ENCODE assay signal across 9 cellular contexts in genomic region chr19:49453757-49454248, GRCh38. TPM values are rescaled to one million over a fixed set of nuclear protein-coding genes. Genes with fewer than 3 reads are reported as not detected.
A peak's percentile ranks its signal among the peaks of the same experiment; 100 is the strongest.
DNase-seq lines count a peak whose midpoint lies in the region; ATAC-seq and TF ChIP-seq lines count a peak whose summit lies in the region.
"Had no signal": no experiment of that assay in that cellular context is flagged by ENCODE, and none has a peak within 500 bp of the region (broad histone marks: within the 10 kb centered on the region; RNA-seq: fewer than 3 reads in every experiment).

No MANE protein-coding gene starts in this region.

- peak overlapping the region; percentile 50 to 73 (median 67) for H3K4me3 ChIP-seq in right lobe of liver

- WGBS in right lobe of liver (ENCODE audit: insufficient coverage, low coverage, low lambda C conversion rate, missing lambda C conversion rate), result 41% methylated on average over 10 of the region's 11 CpGs

- no peaks in the 10 kb centered on the region for H3K27me3 Mint-ChIP-seq in activated naive CD4-positive, alpha-beta T cell treated with anti-CD3 and anti-CD28 coated beads, Interleukin-2, amount 10 ng/mL, durations not matched to agents 7 days and 5 days
- H3K27me3 Mint-ChIP-seq in type B pancreatic cell, result peaks cover 2% of the 10 kb centered on the region

- no peaks in the 10 kb centered on the region for H3K36me3 ChIP-seq in right lobe of liver

- H3K27ac Mint-ChIP-seq in activated naive CD4-positive, alpha-beta T cell treated with anti-CD3 and anti-CD28 coated beads, Interleukin-2, amount 10 ng/mL, durations not matched to agents 7 days and 5 days, result peak overlapping the region; percentile 99
- H3K27ac Mint-ChIP-seq in type B pancreatic cell, result peak overlapping the region; percentile 97

- H3K27ac ChIP-seq in angular gyrus (ENCODE audit: low read depth, low read length) (peak overlapping the region; percentile 96), right lobe of liver (peak overlapping the region; percentile 75 to 83 (median 82))

- no peak for TF ChIP-seq POLR2A in right lobe of liver (IDR thresholded peaks at IDR 0.05)

- H3K9me3 Mint-ChIP-seq in activated naive CD4-positive, alpha-beta T cell treated with anti-CD3 and anti-CD28 coated beads, Interleukin-2, amount 10 ng/mL, durations not matched to agents 7 days and 5 days, result no peaks in the 10 kb centered on the region
- no peaks in the 10 kb centered on the region for H3K9me3 Mint-ChIP-seq in type B pancreatic cell

- no peak for ATAC-seq in right lobe of liver
- no peak for ATAC-seq in HG03097 (IDR thresholded peaks at IDR 0.05; ENCODE audit: low FRiP score, unreplicated experiment)
- no peak for ATAC-seq in GM21381 (IDR thresholded peaks at IDR 0.05; ENCODE audit: unreplicated experiment)
- ATAC-seq in esophagus mucosa, result no peak

- H3K9me3 ChIP-seq in right lobe of liver, result no peaks in the 10 kb centered on the region

- H3K4me1 Mint-ChIP-seq in activated naive CD4-positive, alpha-beta T cell treated with anti-CD3 and anti-CD28 coated beads, Interleukin-2, amount 10 ng/mL, durations not matched to agents 7 days and 5 days, result peaks cover 70% of the 10 kb centered on the region
- H3K4me1 Mint-ChIP-seq in type B pancreatic cell (ENCODE audit: unreplicated experiment), result peaks cover 16% of the 10 kb centered on the region

- H3K36me3 Mint-ChIP-seq in activated naive CD4-positive, alpha-beta T cell treated with anti-CD3 and anti-CD28 coated beads, Interleukin-2, amount 10 ng/mL, durations not matched to agents 7 days and 5 days, result peaks cover 41% of the 10 kb centered on the region
- peaks cover 9% of the 10 kb centered on the region for H3K36me3 Mint-ChIP-seq in type B pancreatic cell

- CTCF ChIA-PET in activated naive CD4-positive, alpha-beta T cell treated with anti-CD3 and anti-CD28 coated beads, Interleukin-2, amount 10 ng/mL, durations not matched to agents 7 days and 5 days (lab: Charles Lee), result interaction anchor here (1.9 to 5.1 kb wide), 3 partner anchors 16 to 22 kb away, joined by 8 to 33 read pairs (median 9); partner anchors contain the start of gene FLT3LG

- H3K4me3 Mint-ChIP-seq in activated naive CD4-positive, alpha-beta T cell treated with anti-CD3 and anti-CD28 coated beads, Interleukin-2, amount 10 ng/mL, durations not matched to agents 7 days and 5 days, result peak overlapping the region; percentile 97
- H3K4me3 Mint-ChIP-seq in type B pancreatic cell, result peak overlapping the region; percentile 97

- no peaks in the 10 kb centered on the region for H3K27me3 ChIP-seq in right lobe of liver

- no peak for TF ChIP-seq CTCF in right lobe of liver (IDR thresholded peaks at IDR 0.05)
- no peak for TF ChIP-seq CTCF in type B pancreatic cell (conservative IDR thresholded peaks at IDR 0.05)

- H3K4me1 ChIP-seq in right lobe of liver, result peaks cover 0 to 11% (median 3%) of the 10 kb centered on the region in 4 donors

- intact Hi-C loops in right lobe of liver (cut with DNase I), result no loop called here

- DNase-seq in activated naive CD4-positive, alpha-beta T cell treated with anti-CD3 and anti-CD28 coated beads, Interleukin-2, amount 10 ng/mL, durations not matched to agents 7 days and 5 days, result peak; percentile 50
- DNase-seq in activated naive CD4-positive, alpha-beta T cell treated with Interleukin-2 at 50 U/mL for 16 hours, result no peak
- DNase-seq in right lobe of liver (no peak), type B pancreatic cell (ENCODE audit: extremely low spot score, unreplicated experiment) (no peak)

RNA-seq across cellular contexts. Expression of gene ALDH16A1, which starts 0.8 kb away (rescaled TPM):
- total RNA-seq in right lobe of liver, result 10 to 100 TPM; 14.4 to 29.6 (median 19.8) TPM
- total RNA-seq in type B pancreatic cell (ENCODE audit: low replicate concordance), result 22.7 and 33.7 TPM in 2 replicates
- 27.2 TPM for total RNA-seq in esophagus mucosa

RNA-seq across cellular contexts. Expression of gene PIH1D1, which starts 2.2 kb away (rescaled TPM):
- total RNA-seq in right lobe of liver (10 to 100 TPM; 37.4 to 57.7 (median 43.4) TPM), type B pancreatic cell (ENCODE audit: low replicate concordance) (83.1 and 93.3 TPM in 2 replicates), esophagus mucosa (53.6 TPM)

RNA-seq across cellular contexts. Expression of gene SLC17A7, which starts 12.5 kb away (rescaled TPM):
- under 1 TPM in 1 of 6 experiments, not detected in 5; 0.13 TPM for total RNA-seq in right lobe of liver
- 0.19 TPM in 1 of 2 replicates, not detected in the other for total RNA-seq in type B pancreatic cell (ENCODE audit: low replicate concordance)
- not detected for total RNA-seq in esophagus mucosa

RNA-seq across cellular contexts. Expression of gene FLT3LG, which starts 20.2 kb away (rescaled TPM):
- 1 to 10 TPM in 5 of 6 experiments, under 1 TPM in 1; 0.80 to 4.4 (median 2.3) TPM for total RNA-seq in right lobe of liver
- 1.9 and 2.0 TPM in 2 replicates for total RNA-seq in type B pancreatic cell (ENCODE audit: low replicate concordance)
- total RNA-seq in esophagus mucosa, result 3.3 TPM

RNA-seq across cellular contexts. Expression of gene GFY, which starts 28.6 kb away (rescaled TPM):
- total RNA-seq in right lobe of liver (not detected), type B pancreatic cell (ENCODE audit: low replicate concordance) (not detected in 2 replicates), esophagus mucosa (not detected)
- total RNA-seq: T-helper 2 cell treated with Interferon-gamma antibody and Interleukin-4, amounts not matched to agents 100 ng/mL and 5 ng/mL, for 36 hours had no signal
